ENCODE assay signal across 7 cellular contexts in genomic region chr17:12094336-12094735, GRCh38.
"Had no signal": no experiment of that assay in that cellular context is flagged by ENCODE, and none has a peak within 500 bp of the region (broad histone marks: within the 10 kb centered on the region; RNA-seq: fewer than 3 reads in every experiment).

No MANE protein-coding gene starts in this region.

- H3K27me3 Mint-ChIP-seq: IgD-negative memory B cell had no signal

- DNase-seq: GOT3, H7, HCEC 1CT, KBM-7 had no signal

- H3K27ac Mint-ChIP-seq: IgD-negative memory B cell had no signal

- H3K9me3 Mint-ChIP-seq: IgD-negative memory B cell had no signal

- FAIRE-seq: HTR-8/SVneo had no signal

- H3K27ac ChIP-seq: KMS-11 had no signal

- H3K4me2 ChIP-seq: KMS-11 had no signal

- H3K4me3 Mint-ChIP-seq: IgD-negative memory B cell had no signal

- H3K9ac ChIP-seq: KMS-11 had no signal
